Comparison of ENCODE assay signal across 32 cellular contexts in the genomic region with DNA sequence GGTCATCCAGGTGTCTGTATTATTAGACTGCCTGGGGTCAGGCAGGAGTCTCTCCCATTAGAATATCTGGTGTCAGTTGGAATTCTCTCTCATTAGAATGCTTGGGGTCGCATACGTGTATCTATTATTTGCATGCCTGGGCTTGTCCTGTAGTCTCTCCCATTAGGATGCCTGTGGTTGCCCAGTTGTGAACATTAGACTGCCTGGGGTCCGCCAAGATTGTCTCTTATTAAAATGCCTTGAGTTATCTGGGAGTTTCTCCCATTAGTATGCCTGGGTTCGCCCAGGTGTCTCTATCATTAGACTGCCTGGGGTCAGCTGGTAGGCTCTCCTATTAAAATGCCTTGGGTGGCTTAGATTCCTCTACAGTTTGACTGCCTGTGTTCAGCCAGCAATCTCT.
"Had no signal": no experiment of that assay in that cellular context is flagged by ENCODE, and none has a peak within 500 bp of the region (broad histone marks: within the 10 kb centered on the region; RNA-seq: fewer than 3 reads in every experiment).

No MANE protein-coding gene starts in this region.

- DNase-seq: activated B cell treated with CpG ODN at 0.5 μM for 24 hours; activated CD4-positive, alpha-beta memory T cell treated with anti-CD3 and anti-CD28 coated beads for 36 hours; activated CD4-positive, alpha-beta T cell treated with anti-CD3 and anti-CD28 coated beads for 48 hours; activated CD8-positive, alpha-beta memory T cell treated with anti-CD3 and anti-CD28 coated beads, Interleukin-2, amount 10 ng/mL, durations not matched to agents 7 days and 5 days; activated CD8-positive, alpha-beta memory T cell treated with anti-CD3 and anti-CD28 coated beads, Interleukin-2, amount 50 U/mL, for 4 hours; activated CD8-positive, alpha-beta T cell treated with anti-CD3 and anti-CD28 coated beads, Interleukin-2, amount 10 ng/mL, durations not matched to agents 7 days and 5 days; activated effector memory CD4-positive, alpha-beta T cell treated with anti-CD3 and anti-CD28 coated beads, Interleukin-2, amount 50 U/mL, for 16 hours; activated naive CD4-positive, alpha-beta T cell treated with anti-CD3 and anti-CD28 coated beads for 36 hours; activated naive CD8-positive, alpha-beta T cell treated with anti-CD3 and anti-CD28 coated beads for 36 hours; activated naive CD8-positive, alpha-beta T cell treated with anti-CD3 and anti-CD28 coated beads, Interleukin-2, amount 50 U/mL, for 24 hours; activated T-cell treated with anti-CD3 and anti-CD28 coated beads, Interleukin-2, amount 50 U/mL, for 1 hour; activated T-cell treated with anti-CD3 and anti-CD28 coated beads, Interleukin-2, amount 50 U/mL, for 48 hours; adrenal gland; amygdala; aorta; body of pancreas; central memory CD4-positive, alpha-beta T cell; cerebellar nuclear complex; colonic mucosa; effector CD8-positive, alpha-beta T cell; foreskin fibroblast; glutamatergic neuron; T-helper 1 cell; T-helper 17 cell; T1000; WERI-Rb-1 had no signal

- H3K36me3 ChIP-seq: adrenal gland, cardiac muscle cell, colonic mucosa, WERI-Rb-1 had no signal

- H3K4me1 ChIP-seq: adrenal gland, body of pancreas, colonic mucosa had no signal

- H3K4me3 ChIP-seq: adrenal gland, body of pancreas, cardiac muscle cell, colonic mucosa had no signal

- H3K27me3 ChIP-seq: adrenal gland, body of pancreas, cardiac muscle cell, colonic mucosa had no signal

- ATAC-seq: activated CD4-positive, CD25-positive, alpha-beta regulatory T cell treated with anti-CD3 and anti-CD28 coated beads, Interleukin-2, amount 50 U/mL, for 24 hours; activated CD8-positive, alpha-beta memory T cell treated with anti-CD3 and anti-CD28 coated beads, Interleukin-2, amount 10 ng/mL, durations not matched to agents 7 days and 5 days; activated CD8-positive, alpha-beta T cell treated with anti-CD3 and anti-CD28 coated beads, Interleukin-2, amount 10 ng/mL, durations not matched to agents 7 days and 5 days; activated naive CD8-positive, alpha-beta T cell treated with anti-CD3 and anti-CD28 coated beads, Interleukin-2, amount 50 U/mL, for 24 hours; body of pancreas; esophagus mucosa; T-helper 17 cell had no signal

- H3K9me3 ChIP-seq: colonic mucosa had no signal

- FAIRE-seq: endometrium, endothelial cell of umbilical vein, frontal cortex had no signal

- H3K27ac ChIP-seq: adrenal gland, body of pancreas, cardiac muscle cell, colonic mucosa, WERI-Rb-1 had no signal
